Comparison of ENCODE assay signal across 8 cellular contexts in genomic region chr16:48385272-48385953, GRCh38. TPM values are rescaled to one million over a fixed set of nuclear protein-coding genes. Genes with fewer than 3 reads are reported as not detected.
DNase-seq lines count a peak whose midpoint lies in the region; ATAC-seq and TF ChIP-seq lines count a peak whose summit lies in the region.

A gene with protein sequence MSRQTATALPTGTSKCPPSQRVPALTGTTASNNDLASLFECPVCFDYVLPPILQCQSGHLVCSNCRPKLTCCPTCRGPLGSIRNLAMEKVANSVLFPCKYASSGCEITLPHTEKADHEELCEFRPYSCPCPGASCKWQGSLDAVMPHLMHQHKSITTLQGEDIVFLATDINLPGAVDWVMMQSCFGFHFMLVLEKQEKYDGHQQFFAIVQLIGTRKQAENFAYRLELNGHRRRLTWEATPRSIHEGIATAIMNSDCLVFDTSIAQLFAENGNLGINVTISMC (minus strand): TSS chr16:48385413. CDS start chr16:48362428, 22,985 bp downstream.

- no peaks in the 10 kb centered on the region for H3K9me3 ChIP-seq in Panc1 (ENCODE audit: control insufficient read depth, insufficient read depth, low read depth, low read length)
- no peaks in the 10 kb centered on the region for H3K9me3 ChIP-seq in esophagus squamous epithelium

- TF ChIP-seq CTCF in Panc1 (IDR thresholded peaks at IDR 0.05) (no peak), esophagus squamous epithelium (IDR thresholded peaks at IDR 0.05) (peak in 1 of 6 experiments; percentile 13)

- POLR2A ChIA-PET in Panc1 (lab: Charles Lee), result interaction anchor here (0.7 kb wide), 1 partner anchor 59 kb away, joined by 3 read pairs; no protein-coding TSS in a partner anchor

- whole genome bisulfite sequencing in esophagus squamous epithelium, 2 donors, result 0 to 1% methylated on average over 20 to 22 of the region's 96 CpGs

- peak; percentile 81 for DNase-seq in COR-L47 (lab: John Stamatoyannopoulos, UW)
- DNase-seq in HPDE6-E6E7 (ENCODE audit: extremely low spot score), result peak; percentile 85
- DNase-seq in Panc1 (ENCODE audit: low read depth, low spot score), result no peak
- DNase-seq in activated T-cell treated with anti-CD3 and anti-CD28 coated beads, Interleukin-2, amount 50 U/mL, for 48 hours, result peak; percentile 88 to 92
- peak; percentile 37 for DNase-seq in esophagus squamous epithelium (lab: John Stamatoyannopoulos, UW)
- peak; percentile 91 for DNase-seq in naive B cell
- DNase-seq in stimulated activated effector memory CD8-positive, alpha-beta T cell treated with anti-CD3 and anti-CD28 coated beads, Interleukin-12 subunit alpha, Interleukin-12 subunit beta, amount 100 ng/mL, for 72 hours (ENCODE audit: low spot score in 2 of 2), result peak; percentile 92

- H3K4me3 Mint-ChIP-seq in naive B cell, result peak within 1 kb of the TSS; percentile 91 to 98 (median 94)
- peak within 1 kb of the TSS; percentile 86 for H3K4me3 Mint-ChIP-seq in stimulated activated effector memory CD8-positive, alpha-beta T cell treated with anti-CD3 and anti-CD28 coated beads, Interleukin-12 subunit alpha, Interleukin-12 subunit beta, amount 100 ng/mL, for 72 hours

- H3K4me1 Mint-ChIP-seq in naive B cell, result peaks cover 21 to 43% (median 32%) of the 10 kb centered on the region in 3 donors
- peaks cover 28% of the 10 kb centered on the region for H3K4me1 Mint-ChIP-seq in stimulated activated effector memory CD8-positive, alpha-beta T cell treated with anti-CD3 and anti-CD28 coated beads, Interleukin-12 subunit alpha, Interleukin-12 subunit beta, amount 100 ng/mL, for 72 hours

- CTCF ChIA-PET in Panc1 (lab: Charles Lee), result no interaction called here

- in situ Hi-C loops in Panc1 (cut with HindIII; ENCODE audit: low pct_unique_long_range_greater_than_20kb, low sequenced_read_pairs), result no loop called here

- no TSS peak for BruUV-seq in Panc1 (replicated peaks; lab: Mats Ljungman, UMichigan)

- H3K27ac Mint-ChIP-seq in naive B cell, result peak within 1 kb of the TSS; percentile 84 to 99 (median 96)
- H3K27ac Mint-ChIP-seq in stimulated activated effector memory CD8-positive, alpha-beta T cell treated with anti-CD3 and anti-CD28 coated beads, Interleukin-12 subunit alpha, Interleukin-12 subunit beta, amount 100 ng/mL, for 72 hours, result peak within 1 kb of the TSS; percentile 95

- H3K27me3 ChIP-seq in Panc1 (ENCODE audit: control insufficient read depth, insufficient read depth, low read length), result no peaks in the 10 kb centered on the region
- H3K27me3 ChIP-seq in esophagus squamous epithelium, result no peaks in the 10 kb centered on the region

- no peaks in the 10 kb centered on the region for H3K9me3 Mint-ChIP-seq in naive B cell
- H3K9me3 Mint-ChIP-seq in stimulated activated effector memory CD8-positive, alpha-beta T cell treated with anti-CD3 and anti-CD28 coated beads, Interleukin-12 subunit alpha, Interleukin-12 subunit beta, amount 100 ng/mL, for 72 hours, result no peaks in the 10 kb centered on the region

- peaks cover 9% of the 10 kb centered on the region for H3K4me1 ChIP-seq in Panc1 (ENCODE audit: control insufficient read depth, insufficient read depth, low read length)
- peaks cover 5 to 45% (median 23%) of the 10 kb centered on the region in 3 donors for H3K4me1 ChIP-seq in esophagus squamous epithelium

- H3K36me3 Mint-ChIP-seq in naive B cell, result no peaks in the 10 kb centered on the region
- peaks cover 18% of the 10 kb centered on the region for H3K36me3 Mint-ChIP-seq in stimulated activated effector memory CD8-positive, alpha-beta T cell treated with anti-CD3 and anti-CD28 coated beads, Interleukin-12 subunit alpha, Interleukin-12 subunit beta, amount 100 ng/mL, for 72 hours

- H3K27ac ChIP-seq in Panc1 (ENCODE audit: low read length), result peak within 1 kb of the TSS; percentile 95
- H3K27ac ChIP-seq in esophagus squamous epithelium, result peak within 1 kb of the TSS; percentile 95 to 100 (median 100)

- TF ChIP-seq POLR2A in esophagus squamous epithelium (IDR thresholded peaks at IDR 0.05), result peak in 3 of 4 donors; percentile 65 to 90 (median 80)

- H3K36me3 ChIP-seq in Panc1 (ENCODE audit: control insufficient read depth, insufficient read depth, low read length), result no peaks in the 10 kb centered on the region; the same call in none of the 2 replicates
- H3K36me3 ChIP-seq in esophagus squamous epithelium, result no peaks in the 10 kb centered on the region

- intact Hi-C loops in Panc1 (cut with micrococcal nuclease; ENCODE audit: unreplicated experiment), result no loop called here
- intact Hi-C loops in esophagus squamous epithelium (cut with DNase I), result no loop called here

- H3K4me3 ChIP-seq in Panc1 (ENCODE audit: low read depth in 2 of 2, low read length in 2 of 2), result peak within 1 kb of the TSS; percentile 87 to 90
- H3K4me3 ChIP-seq in esophagus squamous epithelium, result peak within 1 kb of the TSS; percentile 79 to 99 (median 85)

- ATAC-seq in GM19467 (IDR thresholded peaks at IDR 0.05; ENCODE audit: unreplicated experiment), result peak; percentile 54
- ATAC-seq in Panc1, result peak; percentile 86
- ATAC-seq in naive B cell (ENCODE audit: low read depth in 2 of 2), result peak; percentile 74 to 79
- peak; percentile 89 for ATAC-seq in stimulated activated effector memory CD8-positive, alpha-beta T cell treated with anti-CD3 and anti-CD28 coated beads, Interleukin-12 subunit alpha, Interleukin-12 subunit beta, amount 100 ng/mL, for 72 hours

- H3K27me3 Mint-ChIP-seq in naive B cell, result no peaks in the 10 kb centered on the region

RNA-seq across cellular contexts. Expression of the gene that starts here (rescaled TPM):
- total RNA-seq in Panc1 (2021; ENCODE audit: unreplicated experiment) (18.8 TPM), esophagus squamous epithelium (10 to 100 TPM; 13.1 to 24.4 (median 16.5) TPM)
- 11.3 TPM for polyA plus RNA-seq in Panc1 (2012; ENCODE audit: insufficient read length)
- 10 to 100 TPM; 17.2 to 31.9 (median 24.0) TPM for polyA plus RNA-seq in naive B cell (ENCODE audit: low read depth in 6 of 6)
